In genomic region chr22:33194529-33194928, GRCh38 we compare ENCODE assay signal across 26 cellular contexts.
"Had no signal": no experiment of that assay in that cellular context is flagged by ENCODE, and none has a peak within 500 bp of the region (broad histone marks: within the 10 kb centered on the region; RNA-seq: fewer than 3 reads in every experiment).

No MANE protein-coding gene starts in this region.

- H3K27ac ChIP-seq: colonic mucosa, esophagus squamous epithelium, gastroesophageal sphincter, left ventricle myocardium inferior, neural progenitor cell, ovary, right atrium auricular region, suprapubic skin, thyroid gland, upper lobe of left lung, vagina had no signal

- DNase-seq: colonic mucosa; dermis blood vessel endothelial cell; esophagus squamous epithelium; foreskin fibroblast; glutamatergic neuron; immature natural killer cell; kidney; left cardiac atrium; left ventricle myocardium inferior; mucosa of descending colon; natural killer cell; nucleus accumbens; ovary; stimulated activated CD4-positive, alpha-beta T cell treated with anti-CD3 and anti-CD28 coated beads, Interleukin-4, amount 100 ng/mL, for 1 hour; stimulated activated CD8-positive, alpha-beta memory T cell treated with anti-CD3 and anti-CD28 coated beads, Interleukin-4, amount 100 ng/mL, for 48 hours; stimulated activated naive CD8-positive, alpha-beta T cell treated with anti-CD3 and anti-CD28 coated beads, Interleukin-15, Interleukin-2, amounts not matched to agents 100 U/mL and 50 U/mL, for 24 hours; thyroid gland; upper lobe of left lung had no signal

- H3K4me3 ChIP-seq: colonic mucosa, esophagus squamous epithelium, gastroesophageal sphincter, left ventricle myocardium inferior, lung, mucosa of descending colon, neural progenitor cell, ovary, right atrium auricular region, smooth muscle cell, suprapubic skin, thyroid gland, upper lobe of left lung, vagina had no signal

- H3K27ac Mint-ChIP-seq: immature natural killer cell; natural killer cell; neural progenitor cell; stimulated activated effector memory CD8-positive, alpha-beta T cell treated with anti-CD3 and anti-CD28 coated beads, Interleukin-12 subunit alpha, Interleukin-12 subunit beta, amount 100 ng/mL, for 72 hours had no signal

- H3K4me2 ChIP-seq: neural progenitor cell, smooth muscle cell had no signal

- H3K36me3 Mint-ChIP-seq: immature natural killer cell; natural killer cell; neural progenitor cell; stimulated activated effector memory CD8-positive, alpha-beta T cell treated with anti-CD3 and anti-CD28 coated beads, Interleukin-12 subunit alpha, Interleukin-12 subunit beta, amount 100 ng/mL, for 72 hours had no signal

- H3K4me1 Mint-ChIP-seq: immature natural killer cell; natural killer cell; neural progenitor cell; stimulated activated effector memory CD8-positive, alpha-beta T cell treated with anti-CD3 and anti-CD28 coated beads, Interleukin-12 subunit alpha, Interleukin-12 subunit beta, amount 100 ng/mL, for 72 hours had no signal

- H3K4me1 ChIP-seq: colonic mucosa, esophagus squamous epithelium, gastroesophageal sphincter, left ventricle myocardium inferior, neural progenitor cell, right atrium auricular region, suprapubic skin, thyroid gland, upper lobe of left lung, vagina had no signal

- H3K27me3 ChIP-seq: colonic mucosa, gastroesophageal sphincter, ovary, right atrium auricular region, suprapubic skin, thyroid gland, upper lobe of left lung, vagina had no signal

- H3K9me3 Mint-ChIP-seq: natural killer cell; stimulated activated effector memory CD8-positive, alpha-beta T cell treated with anti-CD3 and anti-CD28 coated beads, Interleukin-12 subunit alpha, Interleukin-12 subunit beta, amount 100 ng/mL, for 72 hours had no signal

- H3K36me3 ChIP-seq: colonic mucosa, esophagus squamous epithelium, gastroesophageal sphincter, left ventricle myocardium inferior, neural progenitor cell, ovary, right atrium auricular region, suprapubic skin, thyroid gland, upper lobe of left lung, vagina had no signal

- H3K9me3 ChIP-seq: colonic mucosa, esophagus squamous epithelium, left ventricle myocardium inferior, mucosa of descending colon, ovary, right atrium auricular region, suprapubic skin, thyroid gland, upper lobe of left lung, vagina had no signal

- H3K4me3 Mint-ChIP-seq: immature natural killer cell; natural killer cell; neural progenitor cell; stimulated activated effector memory CD8-positive, alpha-beta T cell treated with anti-CD3 and anti-CD28 coated beads, Interleukin-12 subunit alpha, Interleukin-12 subunit beta, amount 100 ng/mL, for 72 hours had no signal
